In genomic region chr19:45827459-45828093, GRCh38 we compare ENCODE assay signal across 20 cellular contexts. TPM values are rescaled to one million over a fixed set of nuclear protein-coding genes. Genes with fewer than 3 reads are reported as not detected.
"Had no signal": no experiment of that assay in that cellular context is flagged by ENCODE, and none has a peak within 500 bp of the region (broad histone marks: within the 10 kb centered on the region; RNA-seq: fewer than 3 reads in every experiment).

No MANE protein-coding gene starts in this region.

- ATAC-seq: heart left ventricle; left lung; sciatic nerve; stimulated activated naive B cell treated with anti-CD40 and anti-IgM and Interleukin-4, amounts not matched to agents 10 μg/mL and 1 μg/mL and 100 μg/mL, for 72 hours; T-helper 17 cell had no signal

- H3K27ac ChIP-seq: colonic mucosa, heart left ventricle, left lung, thoracic aorta, upper lobe of left lung had no signal

- H3K27me3 ChIP-seq: colonic mucosa, heart left ventricle, left lung, upper lobe of left lung had no signal

- H3K27ac Mint-ChIP-seq: activated CD4-positive, alpha-beta memory T cell treated with anti-CD3 and anti-CD28 coated beads for 36 hours; mesothelial cell of epicardium; nephron; T-helper 17 cell had no signal

- H3K4me3 Mint-ChIP-seq: activated CD4-positive, alpha-beta memory T cell treated with anti-CD3 and anti-CD28 coated beads for 36 hours; central memory CD8-positive, alpha-beta T cell; mesothelial cell of epicardium; nephron; stimulated activated naive B cell treated with anti-CD40 and anti-IgM and Interleukin-4, amounts not matched to agents 10 μg/mL and 1 μg/mL and 100 μg/mL, for 72 hours; T-helper 17 cell had no signal

- H3K4me3 ChIP-seq: colonic mucosa, heart left ventricle, left lung, smooth muscle cell, thoracic aorta, upper lobe of left lung had no signal

- H3K4me2 ChIP-seq: smooth muscle cell had no signal

- H3K4me1 Mint-ChIP-seq: mesothelial cell of epicardium had no signal

- H3K4me1 ChIP-seq: left lung, upper lobe of left lung had no signal

- H3K9me3 ChIP-seq: colonic mucosa, heart left ventricle, left lung, thoracic aorta, upper lobe of left lung had no signal

- H3K27me3 Mint-ChIP-seq: activated CD4-positive, alpha-beta memory T cell treated with anti-CD3 and anti-CD28 coated beads for 36 hours; central memory CD8-positive, alpha-beta T cell; stimulated activated naive B cell treated with anti-CD40 and anti-IgM and Interleukin-4, amounts not matched to agents 10 μg/mL and 1 μg/mL and 100 μg/mL, for 72 hours; T-helper 17 cell had no signal

- H3K9me3 Mint-ChIP-seq: activated CD4-positive, alpha-beta memory T cell treated with anti-CD3 and anti-CD28 coated beads for 36 hours; central memory CD8-positive, alpha-beta T cell; mesothelial cell of epicardium; nephron; stimulated activated naive B cell treated with anti-CD40 and anti-IgM and Interleukin-4, amounts not matched to agents 10 μg/mL and 1 μg/mL and 100 μg/mL, for 72 hours had no signal

- DNase-seq: activated CD4-positive, alpha-beta memory T cell treated with anti-CD3 and anti-CD28 coated beads for 36 hours; activated CD4-positive, alpha-beta T cell treated with anti-CD3 and anti-CD28 coated beads for 4 hours; activated T-cell treated with anti-CD3 and anti-CD28 coated beads for 4 hours; aorta; colonic mucosa; stimulated activated CD4-positive, alpha-beta T cell treated with anti-CD3 and anti-CD28 coated beads, Interleukin-4, amount 100 ng/mL, for 24 hours; stimulated activated naive B cell treated with anti-CD40 and anti-IgM and Interleukin-4, amounts not matched to agents 10 μg/mL and 1 μg/mL and 100 μg/mL, for 72 hours; T-helper 17 cell had no signal

RNA-seq across cellular contexts. Expression of gene RSPH6A, which starts 12.5 kb away (rescaled TPM):
- total RNA-seq: frontal cortex, heart left ventricle, kidney epithelial cell, smooth muscle cell, thoracic aorta had no signal

RNA-seq across cellular contexts. Expression of gene FOXA3, which starts 36.5 kb away (rescaled TPM):
- total RNA-seq: frontal cortex, heart left ventricle, mesothelial cell of epicardium, pulmonary artery endothelial cell, sciatic nerve, T-helper 17 cell, thoracic aorta had no signal
